In genomic region chr17:82440991-82441627, GRCh38 we compare ENCODE assay signal across 9 cellular contexts. TPM values are rescaled to one million over a fixed set of nuclear protein-coding genes. Genes with fewer than 3 reads are reported as not detected.
DNase-seq lines count a peak whose midpoint lies in the region; ATAC-seq and TF ChIP-seq lines count a peak whose summit lies in the region.
"Had no signal": no experiment of that assay in that cellular context is flagged by ENCODE, and none has a peak within 500 bp of the region (broad histone marks: within the 10 kb centered on the region; RNA-seq: fewer than 3 reads in every experiment).

No MANE protein-coding gene starts in this region.

- no peaks in the 10 kb centered on the region for H3K4me1 ChIP-seq in endodermal cell (ENCODE audit: control insufficient read depth, insufficient read depth, low read length)

- H3K9me3 Mint-ChIP-seq in endodermal cell, result no peaks in the 10 kb centered on the region
- H3K9me3 Mint-ChIP-seq in stimulated activated naive B cell treated with anti-CD40 and anti-IgM and Interleukin-4, amounts not matched to agents 10 μg/mL and 1 μg/mL and 100 μg/mL, for 72 hours, result no peaks in the 10 kb centered on the region
- H3K9me3 Mint-ChIP-seq: T-helper 1 cell treated with Interleukin-12 subunit alpha and Interleukin-12 subunit beta and Interleukin-4 antibody, amounts not matched to agents 30 μg/mL and 1 μg/mL, for 36 hours had no signal

- H3K4me3 ChIP-seq in endodermal cell (ENCODE audit: low read length), result no peak overlapping the region

- peaks cover 10% of the 10 kb centered on the region for H3K36me3 ChIP-seq in endodermal cell (ENCODE audit: control insufficient read depth, insufficient read depth, low read length)

- no peaks in the 10 kb centered on the region for H3K27me3 Mint-ChIP-seq in endodermal cell (ENCODE audit: insufficient read depth)
- H3K27me3 Mint-ChIP-seq in stimulated activated naive B cell treated with anti-CD40 and anti-IgM and Interleukin-4, amounts not matched to agents 10 μg/mL and 1 μg/mL and 100 μg/mL, for 72 hours, result no peaks in the 10 kb centered on the region

- H3K4me3 Mint-ChIP-seq in endodermal cell, result no peak overlapping the region
- H3K4me3 Mint-ChIP-seq in stimulated activated naive B cell treated with anti-CD40 and anti-IgM and Interleukin-4, amounts not matched to agents 10 μg/mL and 1 μg/mL and 100 μg/mL, for 72 hours, result peak overlapping the region; percentile 55 to 68
- H3K4me3 Mint-ChIP-seq: T-helper 1 cell treated with Interleukin-12 subunit alpha and Interleukin-12 subunit beta and Interleukin-4 antibody, amounts not matched to agents 30 μg/mL and 1 μg/mL, for 36 hours had no signal

- TF ChIP-seq CTCF in endodermal cell (conservative IDR thresholded peaks at IDR 0.05), result no peak

- no peaks in the 10 kb centered on the region for H3K27me3 ChIP-seq in endodermal cell (ENCODE audit: control insufficient read depth, insufficient read depth, low read length, poor library complexity, severe bottlenecking)

- H3K9me3 ChIP-seq in endodermal cell (ENCODE audit: control insufficient read depth, low read length), result no peaks in the 10 kb centered on the region

- H3K27ac Mint-ChIP-seq in endodermal cell, result no peak overlapping the region
- H3K27ac Mint-ChIP-seq in stimulated activated naive B cell treated with anti-CD40 and anti-IgM and Interleukin-4, amounts not matched to agents 10 μg/mL and 1 μg/mL and 100 μg/mL, for 72 hours, result peak overlapping the region; percentile 93

- WGBS in endodermal cell (ENCODE audit: insufficient coverage in 1 of 2, insufficient read length in 1 of 2), 2 experiments, result 74% methylated on average over 17 of the region's 17 CpGs; no CpG with 5 or more reads in 1 of the 2 experiments

- peak overlapping the region; percentile 51 for H3K27ac ChIP-seq in endodermal cell (ENCODE audit: low read depth, low read length)

- no peaks in the 10 kb centered on the region for H3K4me1 Mint-ChIP-seq in endodermal cell
- H3K4me1 Mint-ChIP-seq in stimulated activated naive B cell treated with anti-CD40 and anti-IgM and Interleukin-4, amounts not matched to agents 10 μg/mL and 1 μg/mL and 100 μg/mL, for 72 hours, result peaks cover 30 to 61% of the 10 kb centered on the region in 2 donors

- H3K9ac ChIP-seq in endodermal cell (ENCODE audit: extremely low read depth, low read length, poor library complexity, severe bottlenecking), result no peak overlapping the region

- H3K36me3 Mint-ChIP-seq in endodermal cell (ENCODE audit: low read depth), result peaks cover 8% of the 10 kb centered on the region
- H3K36me3 Mint-ChIP-seq in stimulated activated naive B cell treated with anti-CD40 and anti-IgM and Interleukin-4, amounts not matched to agents 10 μg/mL and 1 μg/mL and 100 μg/mL, for 72 hours, result peaks cover 27 to 34% of the 10 kb centered on the region in 2 donors

- DNase-seq in SIG-M5 treated with dmso at 0.1 percent for 504 hours (lab: John Stamatoyannopoulos, UW; ENCODE audit: unreplicated experiment) (peak; percentile 14), SIG-M5 (lab: John Stamatoyannopoulos, UW) (no peak), NCI-H187 (lab: John Stamatoyannopoulos, UW) (peak; percentile 30 to 54), endodermal cell (no peak), HPDE6-E6E7 (ENCODE audit: extremely low spot score) (no peak)
- DNase-seq in stimulated activated naive B cell treated with anti-CD40 and anti-IgM and Interleukin-4, amounts not matched to agents 10 μg/mL and 1 μg/mL and 100 μg/mL, for 72 hours, result no peak
- DNase-seq in stimulated activated CD4-positive, alpha-beta T cell treated with anti-CD3 and anti-CD28 coated beads, Interleukin-2, amount 100 ng/mL, for 48 hours, result no peak

- peak in 1 of 2 donors; percentile 4 for ATAC-seq in stimulated activated naive B cell treated with anti-CD40 and anti-IgM and Interleukin-4, amounts not matched to agents 10 μg/mL and 1 μg/mL and 100 μg/mL, for 72 hours (replicated peaks)
- ATAC-seq in HG03378 (IDR thresholded peaks at IDR 0.05; ENCODE audit: unreplicated experiment), result no peak

RNA-seq across cellular contexts. Expression of gene CYBC1, which starts 9.4 kb away (rescaled TPM):
- 10 to 100 TPM; 71.2 to 88.5 TPM for total RNA-seq in endodermal cell
- polyA plus RNA-seq in endodermal cell (2013, experiment 1 of 2), result 62.1 TPM
- polyA plus RNA-seq in endodermal cell (2013, experiment 2 of 2), result 49.1 TPM

RNA-seq across cellular contexts. Expression of gene NARF, which starts 17.4 kb away (rescaled TPM):
- 10 to 100 TPM; 64.0 to 70.8 TPM for total RNA-seq in endodermal cell
- 151 TPM for polyA plus RNA-seq in endodermal cell (2013, experiment 1 of 2)
- polyA plus RNA-seq in endodermal cell (2013, experiment 2 of 2), result 159 TPM

RNA-seq across cellular contexts. Expression of gene OGFOD3, which starts 22.7 kb away (rescaled TPM):
- 10 to 100 TPM; 24.0 to 30.1 TPM for total RNA-seq in endodermal cell
- polyA plus RNA-seq in endodermal cell (2013, experiment 1 of 2), result 24.2 TPM
- 21.2 TPM for polyA plus RNA-seq in endodermal cell (2013, experiment 2 of 2)

RNA-seq across cellular contexts. Expression of gene HEXD, which starts 23.0 kb away (rescaled TPM):
- 10 to 100 TPM; 31.5 to 37.6 TPM for total RNA-seq in endodermal cell
- polyA plus RNA-seq in endodermal cell (2013, experiment 1 of 2), result 42.8 TPM
- 31.9 TPM for polyA plus RNA-seq in endodermal cell (2013, experiment 2 of 2)

Comparison
In these comparisons a context has a peak if more than half of its experiments do, and no peak if none do; other contexts are left out.
1. DNase-seq: peak in SIG-M5 treated with dmso at 0.1 percent for 504 hours (single experiment) and NCI-H187 (2 of 2); none in SIG-M5 (single experiment), endodermal cell (single experiment), stimulated activated naive B cell treated with anti-CD40 and anti-IgM and Interleukin-4, amounts not matched to agents 10 μg/mL and 1 μg/mL and 100 μg/mL, for 72 hours (single experiment), HPDE6-E6E7 (single experiment) and stimulated activated CD4-positive, alpha-beta T cell treated with anti-CD3 and anti-CD28 coated beads, Interleukin-2, amount 100 ng/mL, for 48 hours (0 of 2).